18 cellular contexts compared by ENCODE assay signal in the genomic region with DNA sequence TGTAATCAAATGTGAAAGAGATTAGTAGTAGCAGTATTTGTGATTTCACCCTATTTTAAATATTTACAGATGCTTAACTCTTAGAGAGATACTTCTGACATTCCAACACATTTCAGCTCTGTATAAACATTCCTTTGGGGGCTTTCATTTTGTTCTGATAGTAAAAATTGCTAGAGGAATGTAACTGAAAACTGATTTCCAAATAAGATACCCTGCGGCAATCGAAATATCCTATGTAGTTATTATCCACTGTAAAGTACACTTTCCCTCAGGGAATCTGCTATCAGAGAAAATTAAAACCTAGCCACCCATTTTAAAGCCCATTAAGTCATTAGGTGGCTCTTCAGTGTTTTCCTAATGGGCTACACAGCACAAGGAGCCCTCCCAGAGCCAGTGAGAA. TPM values are rescaled to one million over a fixed set of nuclear protein-coding genes. Genes with fewer than 3 reads are reported as not detected.
"Had no signal": no experiment of that assay in that cellular context is flagged by ENCODE, and none has a peak within 500 bp of the region (broad histone marks: within the 10 kb centered on the region; RNA-seq: fewer than 3 reads in every experiment).

No MANE protein-coding gene starts in this region.

- H3K27ac ChIP-seq: colonic mucosa, spleen, tibial nerve had no signal

- H3K36me3 ChIP-seq: colonic mucosa, spleen, tibial nerve had no signal

- DNase-seq: colonic mucosa; dermis blood vessel endothelial cell; effector CD4-positive, alpha-beta T cell; endodermal cell; foreskin melanocyte; head of caudate nucleus; hippocampal formation; kidney glomerular epithelial cell; mesendoderm; naive thymus-derived CD4-positive, alpha-beta T cell; posterior cingulate gyrus; spleen; stimulated activated CD4-positive, alpha-beta T cell treated with anti-CD3 and anti-CD28 coated beads, Interleukin-15, amount 100 ng/mL, for 24 hours; stimulated activated CD4-positive, alpha-beta T cell treated with anti-CD3 and anti-CD28 coated beads, Interleukin-1b, Interleukin-23, amount 100 ng/mL, for 48 hours; stimulated activated CD4-positive, alpha-beta T cell treated with anti-CD3 and anti-CD28 coated beads, Interleukin-4, amount 100 ng/mL, for 24 hours had no signal

- H3K4me3 ChIP-seq: colonic mucosa, spleen, tibial nerve had no signal

- H3K27me3 ChIP-seq: colonic mucosa, spleen, tibial nerve had no signal

- H3K9me3 ChIP-seq: colonic mucosa, spleen had no signal

- H3K4me1 ChIP-seq: colonic mucosa, tibial nerve had no signal

RNA-seq across cellular contexts. Expression of a gene that starts 12.4 kb away (rescaled TPM):
- total RNA-seq: endothelial cell of umbilical vein, pulmonary artery endothelial cell had no signal
